12 cellular contexts compared by ENCODE assay signal in the genomic region with DNA sequence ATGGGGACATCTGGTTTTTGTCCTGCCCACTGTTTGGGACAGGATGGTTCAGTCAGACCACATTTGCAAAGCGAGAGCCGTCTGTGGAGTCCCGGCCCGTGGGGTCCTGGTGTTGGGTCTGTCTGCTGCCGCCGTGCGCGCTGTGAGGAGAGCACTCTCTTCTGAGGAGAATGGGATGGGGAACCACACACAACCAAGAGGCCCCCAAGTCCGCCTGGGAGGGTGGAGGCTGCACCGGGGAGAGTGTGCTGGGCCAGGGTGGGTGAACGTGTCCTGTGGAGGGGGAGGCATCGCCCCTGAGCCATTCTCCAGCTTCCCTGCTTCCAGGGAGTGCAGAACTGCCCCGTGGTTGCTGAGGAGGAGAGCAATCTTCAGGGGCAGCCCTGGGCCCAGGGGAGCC.
DNase-seq lines count a peak whose midpoint lies in the region; ATAC-seq and TF ChIP-seq lines count a peak whose summit lies in the region.
"Had no signal": no experiment of that assay in that cellular context is flagged by ENCODE, and none has a peak within 500 bp of the region (broad histone marks: within the 10 kb centered on the region; RNA-seq: fewer than 3 reads in every experiment).

No MANE protein-coding gene starts in this region.

- TF ChIP-seq POLR2A in right lobe of liver (IDR thresholded peaks at IDR 0.05) (no peak), suprapubic skin (IDR thresholded peaks at IDR 0.05) (no peak)

- no peak overlapping the region for H3K4me3 Mint-ChIP-seq in nephron progenitor cell

- H3K27ac ChIP-seq in HL-60 (replicated peaks) (peak overlapping the region; percentile 92), ascending aorta (peak overlapping the region; percentile 51 to 76), right lobe of liver (peak overlapping the region; percentile 24 to 77 (median 75)), suprapubic skin (peak overlapping the region; percentile 84)

- no peak for ATAC-seq in right lobe of liver

- H3K27ac Mint-ChIP-seq in nephron progenitor cell, result no peak overlapping the region

- H3K9me3 ChIP-seq in ascending aorta, result no peaks in the 10 kb centered on the region
- no peaks in the 10 kb centered on the region for H3K9me3 ChIP-seq in right lobe of liver
- no peaks in the 10 kb centered on the region for H3K9me3 ChIP-seq in suprapubic skin

- TF ChIP-seq EP300 in suprapubic skin (IDR thresholded peaks at IDR 0.05), result no peak

- H3K4me1 Mint-ChIP-seq in nephron progenitor cell, result peaks cover 25% of the 10 kb centered on the region

- WGBS in right lobe of liver (ENCODE audit: insufficient coverage, low coverage, low lambda C conversion rate, missing lambda C conversion rate), result no CpG with 5 or more reads among the region's 13 CpGs
- WGBS in suprapubic skin, result 86% methylated on average over 11 of the region's 13 CpGs

- peaks cover 12% of the 10 kb centered on the region for H3K27me3 Mint-ChIP-seq in nephron progenitor cell (ENCODE audit: low read depth, poor library complexity)

- H3K4me1 ChIP-seq in ascending aorta (no peaks in the 10 kb centered on the region), right lobe of liver (no peaks in the 10 kb centered on the region), suprapubic skin (peaks cover 42% of the 10 kb centered on the region)

- H3K4me3 ChIP-seq in HL-60 (replicated peaks; ENCODE audit: insufficient read depth, low read length) (no peak overlapping the region), ascending aorta (no peak overlapping the region), right lobe of liver (no peak overlapping the region), suprapubic skin (no peak overlapping the region)

- H3K27me3 ChIP-seq in HL-60 (ENCODE audit: insufficient read depth, poor library complexity, severe bottlenecking), result no peaks in the 10 kb centered on the region
- H3K27me3 ChIP-seq in ascending aorta, result no peaks in the 10 kb centered on the region
- H3K27me3 ChIP-seq in right lobe of liver, result no peaks in the 10 kb centered on the region
- no peaks in the 10 kb centered on the region for H3K27me3 ChIP-seq in suprapubic skin

- intact Hi-C loops in ascending aorta (cut with DNase I) (no loop called here), right lobe of liver (cut with DNase I) (no loop called here)

- H3K36me3 ChIP-seq in ascending aorta (no peaks in the 10 kb centered on the region), right lobe of liver (no peaks in the 10 kb centered on the region), suprapubic skin (no peaks in the 10 kb centered on the region)

- no peaks in the 10 kb centered on the region for H3K9me3 Mint-ChIP-seq in nephron progenitor cell

- TF ChIP-seq CTCF in HL-60 (IDR thresholded peaks at IDR 0.05; ENCODE audit: insufficient read depth, low read length) (no peak), ascending aorta (IDR thresholded peaks at IDR 0.05) (no peak), right lobe of liver (IDR thresholded peaks at IDR 0.05) (no peak), suprapubic skin (IDR thresholded peaks at IDR 0.05) (no peak), nephron progenitor cell (IDR thresholded peaks at IDR 0.05) (no peak)

- DNase-seq in HL-60 (ENCODE audit: low read depth in 1 of 2, low spot score in 1 of 2) (no peak), ascending aorta (ENCODE audit: low spot score in 2 of 2) (no peak), right lobe of liver (peak in 1 of 3 donors; percentile 19), suprapubic skin (ENCODE audit: low spot score in 2 of 2) (no peak), NK-92 (lab: John Stamatoyannopoulos, UW; ENCODE audit: unreplicated experiment) (no peak), nephron progenitor cell (no peak), NCI-H1694 (lab: John Stamatoyannopoulos, UW) (no peak), AG20443 (ENCODE audit: low spot score) (no peak)
- DNase-seq: activated CD8-positive, alpha-beta memory T cell treated with anti-CD3 and anti-CD28 coated beads, Interleukin-2, amount 50 U/mL, for 48 hours; hypothalamus; NCI-H1105; substantia nigra had no signal

- H3K36me3 Mint-ChIP-seq in nephron progenitor cell (ENCODE audit: low read depth), result no peaks in the 10 kb centered on the region
